Comparison of ENCODE assay signal across 15 cellular contexts in the genomic region with DNA sequence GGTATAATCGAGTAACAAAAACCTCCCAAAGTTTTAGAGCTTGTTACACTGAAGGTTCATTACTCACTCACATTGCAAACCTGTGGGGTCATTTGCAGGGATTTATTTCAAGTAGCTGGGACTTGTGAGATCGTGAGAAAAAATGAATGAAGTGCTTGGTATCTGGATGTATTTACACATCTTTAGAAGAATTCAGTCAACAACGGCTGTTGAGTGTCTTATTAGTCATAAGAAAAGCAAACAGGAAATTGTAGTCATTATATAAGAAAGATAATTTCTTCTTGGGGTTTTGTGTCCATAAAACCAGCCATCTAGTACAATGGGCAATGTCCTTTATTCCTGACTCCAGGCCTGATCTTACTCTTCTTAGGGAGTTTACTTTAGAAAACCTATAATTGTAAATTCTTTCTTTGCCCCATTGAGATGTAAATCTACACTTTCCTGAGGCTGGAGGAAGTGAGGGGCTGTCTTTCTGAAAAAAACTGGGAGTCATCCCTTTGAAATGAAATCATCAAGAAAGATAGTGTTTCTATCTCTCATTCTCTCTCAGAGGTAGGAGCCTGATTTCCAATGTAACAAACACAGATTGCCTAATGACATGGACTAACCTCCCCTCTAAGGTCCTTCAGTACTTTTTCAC.
A peak's percentile ranks its signal among the peaks of the same experiment; 100 is the strongest.
DNase-seq lines count a peak whose midpoint lies in the region; ATAC-seq and TF ChIP-seq lines count a peak whose summit lies in the region.
"Had no signal": no experiment of that assay in that cellular context is flagged by ENCODE, and none has a peak within 500 bp of the region (broad histone marks: within the 10 kb centered on the region; RNA-seq: fewer than 3 reads in every experiment).

No MANE protein-coding gene starts in this region.

- H3K4me3 Mint-ChIP-seq in activated CD4-positive, alpha-beta T cell treated with anti-CD3 and anti-CD28 coated beads, Interleukin-2, amount 10 ng/mL, durations not matched to agents 7 days and 5 days = no peak overlapping the region
- H3K4me3 Mint-ChIP-seq in type B pancreatic cell = no peak overlapping the region
- H3K4me3 Mint-ChIP-seq: memory B cell had no signal

- WGBS in mesodermal cell (ENCODE audit: insufficient coverage in 2 of 2), 2 experiments = no CpG with 5 or more reads among the region's 3 CpGs

- POLR2A ChIA-PET in activated CD4-positive, alpha-beta T cell treated with anti-CD3 and anti-CD28 coated beads, Interleukin-2, amount 10 ng/mL, durations not matched to agents 7 days and 5 days (lab: Charles Lee) = no interaction called here

- CTCF ChIA-PET in activated CD4-positive, alpha-beta T cell treated with anti-CD3 and anti-CD28 coated beads, Interleukin-2, amount 10 ng/mL, durations not matched to agents 7 days and 5 days (lab: Charles Lee) = no interaction called here

- H3K9me3 ChIP-seq in mesodermal cell (ENCODE audit: control insufficient read depth, low read length) = no peaks in the 10 kb centered on the region
- H3K9me3 ChIP-seq: Caco-2, esophagus squamous epithelium, sigmoid colon had no signal

- no peak overlapping the region for H3K27ac Mint-ChIP-seq in activated CD4-positive, alpha-beta T cell treated with anti-CD3 and anti-CD28 coated beads, Interleukin-2, amount 10 ng/mL, durations not matched to agents 7 days and 5 days
- H3K27ac Mint-ChIP-seq in type B pancreatic cell = no peak overlapping the region
- H3K27ac Mint-ChIP-seq: memory B cell had no signal

- TF ChIP-seq CTCF in choroid plexus epithelial cell (conservative IDR thresholded peaks at IDR 0.05; ENCODE audit: low read depth, low read length) (no peak), type B pancreatic cell (conservative IDR thresholded peaks at IDR 0.05) (no peak)

- H3K4me3 ChIP-seq in choroid plexus epithelial cell (ENCODE audit: low read depth, low read length) = no peak overlapping the region
- no peak overlapping the region for H3K4me3 ChIP-seq in mesodermal cell (ENCODE audit: extremely low read depth, insufficient read depth, low read length, poor library complexity, severe bottlenecking)
- H3K4me3 ChIP-seq: esophagus squamous epithelium, GM12878, K562, sigmoid colon had no signal

- peak overlapping the region; percentile 85 for H3K27ac ChIP-seq in mesodermal cell (ENCODE audit: low read depth, low read length, severe bottlenecking)
- H3K27ac ChIP-seq: esophagus squamous epithelium, sigmoid colon had no signal

- H3K36me3 Mint-ChIP-seq in activated CD4-positive, alpha-beta T cell treated with anti-CD3 and anti-CD28 coated beads, Interleukin-2, amount 10 ng/mL, durations not matched to agents 7 days and 5 days (ENCODE audit: low read depth) = no peaks in the 10 kb centered on the region
- no peaks in the 10 kb centered on the region for H3K36me3 Mint-ChIP-seq in type B pancreatic cell
- H3K36me3 Mint-ChIP-seq: memory B cell had no signal

- H3K36me3 ChIP-seq in mesodermal cell (ENCODE audit: control insufficient read depth, insufficient read depth, low read length) = no peaks in the 10 kb centered on the region
- H3K36me3 ChIP-seq: esophagus squamous epithelium, sigmoid colon had no signal

- H3K4me1 Mint-ChIP-seq in activated CD4-positive, alpha-beta T cell treated with anti-CD3 and anti-CD28 coated beads, Interleukin-2, amount 10 ng/mL, durations not matched to agents 7 days and 5 days = no peaks in the 10 kb centered on the region
- H3K4me1 Mint-ChIP-seq in type B pancreatic cell (ENCODE audit: unreplicated experiment) = peaks cover 8% of the 10 kb centered on the region
- H3K4me1 Mint-ChIP-seq: memory B cell had no signal

- DNase-seq in EH (ENCODE audit: low read depth) = peak; percentile 99
- DNase-seq in LoVo (ENCODE audit: low spot score) = peak; percentile 68
- peak; percentile 85 for DNase-seq in choroid plexus epithelial cell (ENCODE audit: low read depth)
- no peak for DNase-seq in activated CD4-positive, alpha-beta T cell treated with anti-CD3 and anti-CD28 coated beads, Interleukin-2, amount 10 ng/mL, durations not matched to agents 7 days and 5 days
- DNase-seq in type B pancreatic cell (ENCODE audit: extremely low spot score, unreplicated experiment) = no peak
- DNase-seq in T-helper 1 cell = no peak
- DNase-seq: aorta, esophagus squamous epithelium, sigmoid colon had no signal

- H3K9me3 Mint-ChIP-seq in activated CD4-positive, alpha-beta T cell treated with anti-CD3 and anti-CD28 coated beads, Interleukin-2, amount 10 ng/mL, durations not matched to agents 7 days and 5 days = no peaks in the 10 kb centered on the region
- no peaks in the 10 kb centered on the region for H3K9me3 Mint-ChIP-seq in type B pancreatic cell
- H3K9me3 Mint-ChIP-seq: memory B cell had no signal

- H3K27me3 Mint-ChIP-seq in activated CD4-positive, alpha-beta T cell treated with anti-CD3 and anti-CD28 coated beads, Interleukin-2, amount 10 ng/mL, durations not matched to agents 7 days and 5 days = no peaks in the 10 kb centered on the region
- H3K27me3 Mint-ChIP-seq in type B pancreatic cell = no peaks in the 10 kb centered on the region
- H3K27me3 Mint-ChIP-seq: memory B cell had no signal

- no peak for ATAC-seq in HG02798 (IDR thresholded peaks at IDR 0.05; ENCODE audit: poor library complexity, unreplicated experiment)
- ATAC-seq: GM12878, K562 had no signal

- H3K4me1 ChIP-seq in mesodermal cell (ENCODE audit: control insufficient read depth, insufficient read depth, low read length, poor library complexity, severe bottlenecking) = peaks cover 9% of the 10 kb centered on the region
- H3K4me1 ChIP-seq: esophagus squamous epithelium had no signal

Comparison
In these comparisons a context has a peak if more than half of its experiments do, and no peak if none do; other contexts are left out.
1. DNase-seq: peak in EH (single experiment), LoVo (single experiment) and choroid plexus epithelial cell (single experiment); none in activated CD4-positive, alpha-beta T cell treated with anti-CD3 and anti-CD28 coated beads, Interleukin-2, amount 10 ng/mL, durations not matched to agents 7 days and 5 days (single experiment), type B pancreatic cell (single experiment) and T-helper 1 cell (0 of 5).